20 cellular contexts compared by ENCODE assay signal in the genomic region with DNA sequence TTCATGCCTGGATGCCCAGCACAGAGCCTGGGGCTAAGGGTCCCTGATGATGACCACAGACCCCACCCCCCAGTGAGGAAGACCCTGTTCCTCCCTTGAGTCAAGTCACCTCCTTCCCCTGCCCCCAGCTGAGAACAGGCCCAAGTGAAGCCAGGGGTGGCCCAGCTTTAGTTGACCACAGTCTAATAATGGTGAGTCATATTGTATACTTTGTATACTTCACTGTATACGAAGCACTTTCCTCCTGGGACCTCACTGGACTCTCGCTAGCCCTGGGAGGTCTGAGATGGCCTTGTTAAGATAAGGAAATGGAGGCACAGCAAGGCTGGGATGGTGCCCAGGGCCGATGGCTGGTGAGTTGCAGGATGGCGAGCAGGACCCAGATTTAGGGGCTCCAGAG. TPM values are rescaled to one million over a fixed set of nuclear protein-coding genes. Genes with fewer than 3 reads are reported as not detected.
DNase-seq lines count a peak whose midpoint lies in the region; ATAC-seq, FAIRE-seq and TF ChIP-seq lines count a peak whose summit lies in the region.
"Had no signal": no experiment of that assay in that cellular context is flagged by ENCODE, and none has a peak within 500 bp of the region (broad histone marks: within the 10 kb centered on the region; RNA-seq: fewer than 3 reads in every experiment).

No MANE protein-coding gene starts in this region.

- H2BK12ac ChIP-seq in neuronal stem cell (ENCODE audit: low read length), result no peak overlapping the region

- peaks cover 53% of the 10 kb centered on the region for H3K27me3 ChIP-seq in NT2/D1 (ENCODE audit: insufficient read depth, insufficient read length)
- H3K27me3 ChIP-seq in GM12878 (replicated peaks in 1 of 2; ENCODE audit: control insufficient read depth in 2 of 2, insufficient read depth in 2 of 2, low read length in 1 of 2), result peaks cover 0 to 7% of the 10 kb centered on the region in 2 experiments; a peak in 3 of 4 replicates
- peaks cover 7 to 39% (median 17%) of the 10 kb centered on the region in 3 experiments for H3K27me3 ChIP-seq in neuronal stem cell (ENCODE audit: control insufficient read depth in 3 of 3, insufficient read depth in 3 of 3, low read depth in 1 of 3, low read length in 3 of 3)
- H3K27me3 ChIP-seq in HepG2 (ENCODE audit: control insufficient read depth in 1 of 2, insufficient read depth in 2 of 2, low read length in 2 of 2), result peaks cover 7 to 26% of the 10 kb centered on the region in 2 experiments; a peak in 4 of 5 replicates
- H3K27me3 ChIP-seq in WERI-Rb-1 (ENCODE audit: insufficient read depth, low read depth, severe bottlenecking), result peaks cover 4% of the 10 kb centered on the region

- SMC1A ChIA-PET in GM12878 (lab: Charles Lee; ENCODE audit: uncharacterized antibody, unreplicated experiment), result no interaction called here

- 12% methylated on average over 4 of the region's 4 CpGs for WGBS in GM12878 (ENCODE audit: insufficient coverage, insufficient replicate concordance, low lambda C conversion rate, missing lambda C conversion rate)
- WGBS in neuronal stem cell (ENCODE audit: extremely low coverage in 2 of 2, insufficient read length in 2 of 2, insufficient replicate concordance in 1 of 2), 2 donors, result no CpG with 5 or more reads among the region's 4 CpGs
- WGBS in HepG2 (ENCODE audit: low lambda C conversion rate), result 55% methylated on average over 4 of the region's 4 CpGs

- H2AFZ ChIP-seq in GM12878 (ENCODE audit: control insufficient read depth, low read depth, low read length) (no peak overlapping the region), neuronal stem cell (ENCODE audit: low read length) (no peak overlapping the region), HepG2 (ENCODE audit: low read length) (no peak overlapping the region)

- no peak for FAIRE-seq in GM12878 (lab: Jason Lieb, UNC)
- no peak for FAIRE-seq in HepG2 (lab: Jason Lieb, UNC)
- FAIRE-seq: D721Med, HTR-8/SVneo had no signal

- DNase-seq in EL (peak; percentile 40), NT2/D1 (ENCODE audit: low read depth, low spot score) (no peak), GM12878 (ENCODE audit: low read depth, low spot score) (no peak), neuronal stem cell (ENCODE audit: low spot score) (no peak), HepG2 (ENCODE audit: low spot score) (no peak), DMS 273 (lab: John Stamatoyannopoulos, UW; ENCODE audit: unreplicated experiment) (no peak), globus pallidus (ENCODE audit: low spot score) (no peak), WERI-Rb-1 (no peak)
- DNase-seq: BE2C; CD8-positive, alpha-beta memory T cell; DND-41; H7; NCI-H187 treated with DMSO at 0.1 percent for 48 hours; NCI-H446; NK-92 treated with Interleukin-12 subunit alpha and Interleukin-12 subunit beta, amount 100 ng/mL, for 24 hours; OCI-M1; T-cell had no signal

- no peaks in the 10 kb centered on the region for H4K20me1 ChIP-seq in GM12878 (ENCODE audit: control insufficient read depth, insufficient read depth)
- peaks cover 28% of the 10 kb centered on the region; the same call in 1 of the 2 replicates for H4K20me1 ChIP-seq in HepG2 (ENCODE audit: insufficient read depth, low read length)

- TF ChIP-seq RAD21 in GM12878 (IDR thresholded peaks at IDR 0.05; ENCODE audit: insufficient read depth, low read depth, low read length), result no peak
- no peak for TF ChIP-seq RAD21 in HepG2 (CRISPR knock-in tag; IDR thresholded peaks at IDR 0.05)

- no peak overlapping the region for H4K8ac ChIP-seq in neuronal stem cell (ENCODE audit: low read depth, low read length)

- H2BK5ac ChIP-seq in neuronal stem cell (ENCODE audit: low read length), result peak overlapping the region; percentile 66

- CTCF ChIA-PET in GM12878 (lab: Yijun Ruan, JAX) (no interaction called here), HepG2 (lab: Yijun Ruan, JAX; ENCODE audit: low intra/inter-chr PET ratio, low total read pairs) (no interaction called here)

- H3K23ac ChIP-seq in neuronal stem cell (ENCODE audit: low read depth, low read length, poor library complexity), result no peak overlapping the region

- TF ChIP-seq POLR2A in GM12878 (IDR thresholded peaks at IDR 0.05; ENCODE audit: low read depth, low read length) (no peak), HepG2 (IDR thresholded peaks at IDR 0.05; ENCODE audit: insufficient read depth in 1 of 2, low read depth in 2 of 2, low read length in 2 of 2) (no peak)

- H3K79me1 ChIP-seq in neuronal stem cell (ENCODE audit: low read depth, low read length), result no peaks in the 10 kb centered on the region

- no peak overlapping the region for H3K4me3 ChIP-seq in NT2/D1 (ENCODE audit: insufficient read length, low read depth)
- no peak overlapping the region for H3K4me3 ChIP-seq in GM12878
- H3K4me3 ChIP-seq in neuronal stem cell (ENCODE audit: low read length in 2 of 2), result no peak overlapping the region
- no peak overlapping the region for H3K4me3 ChIP-seq in HepG2 (replicated peaks in 1 of 3; ENCODE audit: insufficient read depth in 1 of 3, low read depth in 2 of 3, low read length in 3 of 3)
- no peak overlapping the region for H3K4me3 ChIP-seq in WERI-Rb-1 (ENCODE audit: low read depth, low read length)

- no peak overlapping the region for H3K27ac ChIP-seq in GM12878 (ENCODE audit: control insufficient read depth, insufficient read depth)
- no peak overlapping the region for H3K27ac ChIP-seq in neuronal stem cell (replicated peaks; ENCODE audit: low read length)
- H3K27ac ChIP-seq in HepG2 (ENCODE audit: extremely low read length, insufficient read depth, low read length), result no peak overlapping the region
- H3K27ac ChIP-seq in WERI-Rb-1, result no peak overlapping the region
- H3K27ac ChIP-seq: HL-60 had no signal

- TF ChIP-seq CTCF in GM12878 (IDR thresholded peaks at IDR 0.05 in 2 of 3, conservative IDR thresholded peaks at IDR 0.05 in 1 of 3; ENCODE audit: control insufficient read depth in 2 of 3, extremely low read depth in 1 of 3, insufficient read depth in 1 of 3, low read depth in 3 of 3, low read length in 3 of 3) (no peak), HepG2 (CRISPR knock-in tag; IDR thresholded peaks at IDR 0.05) (no peak), WERI-Rb-1 (IDR thresholded peaks at IDR 0.05; ENCODE audit: low read depth, low read length) (no peak)

- H4K91ac ChIP-seq in neuronal stem cell (ENCODE audit: low read depth, low read length, poor library complexity), result peak overlapping the region; percentile 92

- no peak overlapping the region for H3K4ac ChIP-seq in neuronal stem cell (ENCODE audit: low read length)

- H2BK15ac ChIP-seq in neuronal stem cell (ENCODE audit: low read length), result peak overlapping the region; percentile 59

- H3K9me3 ChIP-seq in NT2/D1 (ENCODE audit: insufficient read depth, low read length) (no peaks in the 10 kb centered on the region), GM12878 (replicated peaks; ENCODE audit: control insufficient read depth, insufficient read depth, low read length) (no peaks in the 10 kb centered on the region), neuronal stem cell (replicated peaks in 1 of 2; ENCODE audit: control insufficient read depth in 2 of 2, insufficient read depth in 1 of 2, low read depth in 1 of 2, low read length in 2 of 2) (no peaks in the 10 kb centered on the region), HepG2 (ENCODE audit: low read length) (no peaks in the 10 kb centered on the region), WERI-Rb-1 (ENCODE audit: severe bottlenecking) (no peaks in the 10 kb centered on the region)
- H3K9me3 ChIP-seq: BE2C had no signal

- POLR2A ChIA-PET in GM12878 (lab: Charles Lee), result no interaction called here
- POLR2A ChIA-PET in HepG2 (lab: Yijun Ruan, JAX), result no interaction called here

- no peak overlapping the region for H3K14ac ChIP-seq in neuronal stem cell (ENCODE audit: low read length)

- H3K79me2 ChIP-seq in GM12878 (ENCODE audit: control insufficient read depth, insufficient read depth, low read length) (no peaks in the 10 kb centered on the region), HepG2 (ENCODE audit: insufficient read depth, low read length) (no peaks in the 10 kb centered on the region)

- intact Hi-C loops in GM12878 (cut with micrococcal nuclease; ENCODE audit: unreplicated experiment), result no loop called here
- intact Hi-C loops in HepG2 (cut with micrococcal nuclease; ENCODE audit: unreplicated experiment), result no loop called here

- TF ChIP-seq EP300 in GM12878 (IDR thresholded peaks at IDR 0.05; ENCODE audit: borderline replicate concordance in 1 of 2, control insufficient read depth in 1 of 2, low read depth in 2 of 2, low read length in 2 of 2) (no peak), HepG2 (IDR thresholded peaks at IDR 0.05; ENCODE audit: low read depth in 2 of 2, low read length in 2 of 2) (no peak), HepG2 (CRISPR knock-in tag; IDR thresholded peaks at IDR 0.05; ENCODE audit: borderline replicate concordance) (no peak)

- no peaks in the 10 kb centered on the region for H3K36me3 ChIP-seq in NT2/D1 (ENCODE audit: insufficient read depth, insufficient read length, low read length)
- no peaks in the 10 kb centered on the region for H3K36me3 ChIP-seq in GM12878 (ENCODE audit: control insufficient read depth in 2 of 2, insufficient read depth in 2 of 2, low read length in 1 of 2)
- H3K36me3 ChIP-seq in neuronal stem cell (replicated peaks in 1 of 2; ENCODE audit: control insufficient read depth in 2 of 2, insufficient read depth in 2 of 2, low read length in 2 of 2), result no peaks in the 10 kb centered on the region
- H3K36me3 ChIP-seq in HepG2 (replicated peaks in 1 of 2; ENCODE audit: control insufficient read depth in 1 of 2, insufficient read depth in 2 of 2, low read length in 2 of 2), result no peaks in the 10 kb centered on the region
- H3K36me3 ChIP-seq in WERI-Rb-1, result no peaks in the 10 kb centered on the region
- H3K36me3 ChIP-seq: BE2C had no signal

- ATAC-seq in GM12878 (peak; percentile 29; the same call in 1 of the 3 replicates), HepG2 (no peak)
- ATAC-seq: T-cell had no signal

- H2AK5ac ChIP-seq in neuronal stem cell (ENCODE audit: low read depth, low read length), result peak overlapping the region; percentile 95

- no TSS peak for BruUV-seq in GM12878 (replicated peaks; lab: Mats Ljungman, UMichigan)
- BruUV-seq in HepG2 (replicated peaks; lab: Mats Ljungman, UMichigan), result no TSS peak

- peak overlapping the region; percentile 47 for H2BK120ac ChIP-seq in neuronal stem cell (ENCODE audit: low read depth, low read length)

- H3K4me2 ChIP-seq in GM12878 (ENCODE audit: control insufficient read depth, insufficient read depth), result no peak overlapping the region
- no peak overlapping the region for H3K4me2 ChIP-seq in neuronal stem cell (ENCODE audit: insufficient read depth, low read length, poor library complexity, severe bottlenecking)
- H3K4me2 ChIP-seq in HepG2 (ENCODE audit: low read depth, low read length), result no peak overlapping the region

- peak overlapping the region; percentile 38 for H3K18ac ChIP-seq in neuronal stem cell (ENCODE audit: low read length)

- in situ Hi-C loops in GM12878 (cut with MboI) (no loop called here), HepG2 (cut with HindIII; ENCODE audit: extremely low pct_ligation_motif_present, low pct_unique_long_range_greater_than_20kb) (no loop called here)

- peak overlapping the region; percentile 47 for H3K9ac ChIP-seq in NT2/D1 (ENCODE audit: insufficient read length, low read depth)
- no peak overlapping the region for H3K9ac ChIP-seq in GM12878 (ENCODE audit: control insufficient read depth, insufficient read depth, low read length)
- peak overlapping the region; percentile 21 for H3K9ac ChIP-seq in neuronal stem cell (ENCODE audit: low read depth, low read length, poor library complexity)
- no peak overlapping the region for H3K9ac ChIP-seq in HepG2 (ENCODE audit: insufficient read depth, low read depth, low read length)

- peaks cover 31% of the 10 kb centered on the region for H3K4me1 ChIP-seq in NT2/D1 (ENCODE audit: insufficient read depth, insufficient read length)
- H3K4me1 ChIP-seq in GM12878 (ENCODE audit: control insufficient read depth, insufficient read depth, low read length), result no peaks in the 10 kb centered on the region
- H3K4me1 ChIP-seq in neuronal stem cell (ENCODE audit: control insufficient read depth in 2 of 2, insufficient read depth in 1 of 2, low read depth in 1 of 2, low read length in 2 of 2), result peaks cover 36 to 55% of the 10 kb centered on the region in 2 donors
- H3K4me1 ChIP-seq in HepG2 (ENCODE audit: insufficient read depth, low read length), result peaks cover 6% of the 10 kb centered on the region; the same call in 1 of the 2 replicates
- H3K4me1 ChIP-seq: BE2C had no signal

- RAD21 ChIA-PET in GM12878 (lab: Charles Lee; ENCODE audit: unreplicated experiment), result no interaction called here

RNA-seq across cellular contexts. Expression of a gene that starts 3.7 kb away (rescaled TPM):
- not detected in 2 replicates for total RNA-seq in GM12878 (2013; cell fraction: nucleolus; rRNA removed)
- total RNA-seq in GM12878 (2014; rRNA removed) (not detected in 2 replicates), GM12878 (2014; rRNA removed; fragmentation: Illumina TruSeq; extraction: Trizol) (not detected in 2 replicates), GM12878 (2021) (not detected in 2 replicates), HepG2 (2016; rRNA removed; fragmentation: Illumina TruSeq; extraction: Trizol) (0.02 TPM in 1 of 2 replicates, not detected in the other)
- not detected for polyA plus RNA-seq in GM12878 (2011; ENCODE audit: low read depth)
- polyA plus RNA-seq in GM12878 (2011; rRNA removed) (not detected in 2 replicates), GM12878 (2014; fragmentation: Illumina TruSeq; extraction: Trizol) (not detected in 2 replicates), GM12878 (2014; fragmentation: Nextera tagmentation; extraction: Ambion mirVana) (not detected), GM12878 (2014; rRNA removed) (not detected in 2 replicates), GM12878 (2016; fragmentation: Nextera tagmentation; extraction: Ambion mirVana) (under 1 TPM; 0.10 to 0.12 TPM), HepG2 (2011; rRNA removed) (0.08 TPM in 2 replicates)
- polyA plus RNA-seq in GM12878 (2011; cell fraction: cytosol; rRNA removed), result not detected in 2 replicates
- not detected in 2 replicates for polyA plus RNA-seq in GM12878 (2011; cell fraction: nucleus; rRNA removed)
- polyA plus RNA-seq in GM12878 (2012), result 0.08 and 0.09 TPM in 2 replicates
- not detected in 2 replicates for polyA minus RNA-seq in GM12878 (2011; rRNA and poly(A)+ RNA removed)
- not detected in 2 replicates for polyA minus RNA-seq in GM12878 (2011; cell fraction: cytosol; rRNA and poly(A)+ RNA removed)
- polyA minus RNA-seq in GM12878 (2011; cell fraction: nucleus; rRNA and poly(A)+ RNA removed), result not detected in 2 replicates
- 0.88 TPM for polyA plus RNA-seq in neuronal stem cell (2013, experiment 1 of 2)
- polyA plus RNA-seq in neuronal stem cell (2013, experiment 2 of 2), result 0.94 TPM
- not detected in 2 replicates for total RNA-seq in HepG2 (2016; cell fraction: cytosol; rRNA removed; fragmentation: Illumina TruSeq; extraction: Trizol; ENCODE audit: low read depth)
- total RNA-seq in HepG2 (2016; cell fraction: insoluble cytoplasmic fraction; rRNA removed; fragmentation: Illumina TruSeq; extraction: Trizol), result not detected in 2 replicates
- total RNA-seq in HepG2 (2016; cell fraction: membrane; rRNA removed; fragmentation: Illumina TruSeq; extraction: Trizol), result not detected in 2 replicates
- 0.09 TPM in 1 of 2 replicates, not detected in the other for total RNA-seq in HepG2 (2016; cell fraction: nucleus; rRNA removed; fragmentation: Illumina TruSeq; extraction: Trizol)
- polyA plus RNA-seq in HepG2 (2011; cell fraction: cytosol; rRNA removed), result 0.03 TPM in 2 replicates
- polyA plus RNA-seq in HepG2 (2011; cell fraction: nucleus; rRNA removed), result 0.06 and 0.10 TPM in 2 replicates
- 0.28 and 0.32 TPM in 2 replicates for polyA plus RNA-seq in HepG2 (2012)
- not detected in 2 replicates for polyA plus RNA-seq in HepG2 (2016; cell fraction: cytosol; fragmentation: Illumina TruSeq; extraction: Trizol; ENCODE audit: low read depth)
- polyA plus RNA-seq in HepG2 (2016; cell fraction: insoluble cytoplasmic fraction; fragmentation: Illumina TruSeq; extraction: Trizol; ENCODE audit: low read depth), result 0.10 TPM in 1 of 2 replicates, not detected in the other
- not detected in 2 replicates for polyA plus RNA-seq in HepG2 (2016; cell fraction: membrane; fragmentation: Illumina TruSeq; extraction: Trizol; ENCODE audit: low read depth)
- polyA plus RNA-seq in HepG2 (2016; cell fraction: nucleus; fragmentation: Illumina TruSeq; extraction: Trizol; ENCODE audit: insufficient read depth, low read depth), result not detected in 2 replicates
- 0.07 and 0.22 TPM in 2 replicates for polyA minus RNA-seq in HepG2 (2011; rRNA and poly(A)+ RNA removed; ENCODE audit: low replicate concordance)
- 0.18 and 0.20 TPM in 2 replicates for polyA minus RNA-seq in HepG2 (2011; cell fraction: cytosol; rRNA and poly(A)+ RNA removed)
- polyA minus RNA-seq in HepG2 (2011; cell fraction: nucleus; rRNA and poly(A)+ RNA removed), result 0.39 TPM in 1 of 2 replicates, not detected in the other
- total RNA-seq: CD8-positive, alpha-beta memory T cell; T-cell had no signal
- polyA plus RNA-seq: CD8-positive, alpha-beta memory T cell had no signal

RNA-seq across cellular contexts. Expression of a gene that starts 45.8 kb away (rescaled TPM):
- 33.2 and 38.5 TPM in 2 replicates for total RNA-seq in GM12878 (2013; cell fraction: nucleolus; rRNA removed)
- 95.4 and 108 TPM in 2 replicates for total RNA-seq in GM12878 (2014; rRNA removed)
- 46.8 and 49.6 TPM in 2 replicates for total RNA-seq in GM12878 (2014; rRNA removed; fragmentation: Illumina TruSeq; extraction: Trizol)
- 95.0 and 96.9 TPM in 2 replicates for total RNA-seq in GM12878 (2021)
- polyA plus RNA-seq in GM12878 (2011; ENCODE audit: low read depth), result 58.7 TPM
- polyA plus RNA-seq in GM12878 (2011; rRNA removed), result 54.4 and 137 TPM in 2 replicates
- polyA plus RNA-seq in GM12878 (2011; cell fraction: cytosol; rRNA removed), result 184 and 238 TPM in 2 replicates
- polyA plus RNA-seq in GM12878 (2011; cell fraction: nucleus; rRNA removed), result 334 and 345 TPM in 2 replicates
- polyA plus RNA-seq in GM12878 (2012), result 91.8 and 114 TPM in 2 replicates
- polyA plus RNA-seq in GM12878 (2014; fragmentation: Illumina TruSeq; extraction: Trizol), result 47.3 and 70.4 TPM in 2 replicates
- 100 to 1,000 TPM; 125 to 225 TPM for polyA plus RNA-seq in GM12878 (2014; fragmentation: Nextera tagmentation; extraction: Ambion mirVana)
- 156 and 169 TPM in 2 replicates for polyA plus RNA-seq in GM12878 (2014; rRNA removed)
- 100 to 1,000 TPM; 165 to 174 TPM for polyA plus RNA-seq in GM12878 (2016; fragmentation: Nextera tagmentation; extraction: Ambion mirVana)
- polyA minus RNA-seq in GM12878 (2011; rRNA and poly(A)+ RNA removed), result 76.3 and 115 TPM in 2 replicates
- polyA minus RNA-seq in GM12878 (2011; cell fraction: cytosol; rRNA and poly(A)+ RNA removed), result 42.0 and 47.6 TPM in 2 replicates
- 33.0 and 52.4 TPM in 2 replicates for polyA minus RNA-seq in GM12878 (2011; cell fraction: nucleus; rRNA and poly(A)+ RNA removed)
- polyA plus RNA-seq in neuronal stem cell (2013, experiment 1 of 2), result 92.2 TPM
- 90.4 TPM for polyA plus RNA-seq in neuronal stem cell (2013, experiment 2 of 2)
- total RNA-seq in HepG2 (2016; rRNA removed; fragmentation: Illumina TruSeq; extraction: Trizol), result 58.8 and 78.7 TPM in 2 replicates
- total RNA-seq in HepG2 (2016; cell fraction: cytosol; rRNA removed; fragmentation: Illumina TruSeq; extraction: Trizol; ENCODE audit: low read depth), result 20.2 and 22.1 TPM in 2 replicates
- 63.7 and 75.6 TPM in 2 replicates for total RNA-seq in HepG2 (2016; cell fraction: insoluble cytoplasmic fraction; rRNA removed; fragmentation: Illumina TruSeq; extraction: Trizol)
- 29.1 and 30.2 TPM in 2 replicates for total RNA-seq in HepG2 (2016; cell fraction: membrane; rRNA removed; fragmentation: Illumina TruSeq; extraction: Trizol)
- total RNA-seq in HepG2 (2016; cell fraction: nucleus; rRNA removed; fragmentation: Illumina TruSeq; extraction: Trizol), result 37.3 and 37.7 TPM in 2 replicates
- polyA plus RNA-seq in HepG2 (2011; rRNA removed), result 130 TPM in 2 replicates
- polyA plus RNA-seq in HepG2 (2011; cell fraction: cytosol; rRNA removed), result 108 and 143 TPM in 2 replicates
- polyA plus RNA-seq in HepG2 (2011; cell fraction: nucleus; rRNA removed), result 193 and 235 TPM in 2 replicates
- 62.7 and 68.2 TPM in 2 replicates for polyA plus RNA-seq in HepG2 (2012)
- polyA plus RNA-seq in HepG2 (2016; cell fraction: cytosol; fragmentation: Illumina TruSeq; extraction: Trizol; ENCODE audit: low read depth), result 38.9 TPM in 2 replicates
- 103 and 127 TPM in 2 replicates for polyA plus RNA-seq in HepG2 (2016; cell fraction: insoluble cytoplasmic fraction; fragmentation: Illumina TruSeq; extraction: Trizol; ENCODE audit: low read depth)
- 42.5 and 43.1 TPM in 2 replicates for polyA plus RNA-seq in HepG2 (2016; cell fraction: membrane; fragmentation: Illumina TruSeq; extraction: Trizol; ENCODE audit: low read depth)
- polyA plus RNA-seq in HepG2 (2016; cell fraction: nucleus; fragmentation: Illumina TruSeq; extraction: Trizol; ENCODE audit: insufficient read depth, low read depth), result 108 and 115 TPM in 2 replicates
- polyA minus RNA-seq in HepG2 (2011; rRNA and poly(A)+ RNA removed; ENCODE audit: low replicate concordance), result 120 and 135 TPM in 2 replicates
- 51.3 and 59.5 TPM in 2 replicates for polyA minus RNA-seq in HepG2 (2011; cell fraction: cytosol; rRNA and poly(A)+ RNA removed)
- polyA minus RNA-seq in HepG2 (2011; cell fraction: nucleus; rRNA and poly(A)+ RNA removed), result 31.7 and 32.2 TPM in 2 replicates

RNA-seq across cellular contexts. Expression of a gene that starts 57.6 kb away (rescaled TPM):
- 20.3 and 30.9 TPM in 2 replicates for total RNA-seq in GM12878 (2013; cell fraction: nucleolus; rRNA removed)
- total RNA-seq in GM12878 (2014; rRNA removed), result 1,046 and 1,202 TPM in 2 replicates
- 428 and 448 TPM in 2 replicates for total RNA-seq in GM12878 (2014; rRNA removed; fragmentation: Illumina TruSeq; extraction: Trizol)
- 588 and 613 TPM in 2 replicates for total RNA-seq in GM12878 (2021)
- polyA plus RNA-seq in GM12878 (2011; ENCODE audit: low read depth), result 551 TPM
- polyA plus RNA-seq in GM12878 (2011; rRNA removed), result 140 and 329 TPM in 2 replicates
- 1,152 and 1,390 TPM in 2 replicates for polyA plus RNA-seq in GM12878 (2011; cell fraction: cytosol; rRNA removed)
- 726 and 995 TPM in 2 replicates for polyA plus RNA-seq in GM12878 (2011; cell fraction: nucleus; rRNA removed)
- polyA plus RNA-seq in GM12878 (2012), result 567 and 657 TPM in 2 replicates
- polyA plus RNA-seq in GM12878 (2014; fragmentation: Illumina TruSeq; extraction: Trizol), result 35.8 and 243 TPM in 2 replicates
- polyA plus RNA-seq in GM12878 (2014; fragmentation: Nextera tagmentation; extraction: Ambion mirVana), result 100 to 1,000 TPM; 387 to 457 TPM
- polyA plus RNA-seq in GM12878 (2014; rRNA removed), result 1,451 and 1,476 TPM in 2 replicates
- polyA plus RNA-seq in GM12878 (2016; fragmentation: Nextera tagmentation; extraction: Ambion mirVana), result 100 to 1,000 TPM; 792 to 857 TPM
- polyA minus RNA-seq in GM12878 (2011; rRNA and poly(A)+ RNA removed), result 159 and 366 TPM in 2 replicates
- 228 and 251 TPM in 2 replicates for polyA minus RNA-seq in GM12878 (2011; cell fraction: cytosol; rRNA and poly(A)+ RNA removed)
- 109 and 119 TPM in 2 replicates for polyA minus RNA-seq in GM12878 (2011; cell fraction: nucleus; rRNA and poly(A)+ RNA removed)
- polyA plus RNA-seq in neuronal stem cell (2013, experiment 1 of 2), result 465 TPM
- 460 TPM for polyA plus RNA-seq in neuronal stem cell (2013, experiment 2 of 2)
- 393 and 406 TPM in 2 replicates for total RNA-seq in HepG2 (2016; rRNA removed; fragmentation: Illumina TruSeq; extraction: Trizol)
- total RNA-seq in HepG2 (2016; cell fraction: cytosol; rRNA removed; fragmentation: Illumina TruSeq; extraction: Trizol; ENCODE audit: low read depth), result 208 and 256 TPM in 2 replicates
- total RNA-seq in HepG2 (2016; cell fraction: insoluble cytoplasmic fraction; rRNA removed; fragmentation: Illumina TruSeq; extraction: Trizol), result 417 and 435 TPM in 2 replicates
- total RNA-seq in HepG2 (2016; cell fraction: membrane; rRNA removed; fragmentation: Illumina TruSeq; extraction: Trizol), result 247 and 301 TPM in 2 replicates
- 164 and 188 TPM in 2 replicates for total RNA-seq in HepG2 (2016; cell fraction: nucleus; rRNA removed; fragmentation: Illumina TruSeq; extraction: Trizol)
- 202 and 217 TPM in 2 replicates for polyA plus RNA-seq in HepG2 (2011; rRNA removed)
- polyA plus RNA-seq in HepG2 (2011; cell fraction: cytosol; rRNA removed), result 241 and 483 TPM in 2 replicates
- polyA plus RNA-seq in HepG2 (2011; cell fraction: nucleus; rRNA removed), result 200 and 266 TPM in 2 replicates
- 160 and 192 TPM in 2 replicates for polyA plus RNA-seq in HepG2 (2012)
- 231 and 257 TPM in 2 replicates for polyA plus RNA-seq in HepG2 (2016; cell fraction: cytosol; fragmentation: Illumina TruSeq; extraction: Trizol; ENCODE audit: low read depth)
- polyA plus RNA-seq in HepG2 (2016; cell fraction: insoluble cytoplasmic fraction; fragmentation: Illumina TruSeq; extraction: Trizol; ENCODE audit: low read depth), result 441 and 468 TPM in 2 replicates
- 285 and 298 TPM in 2 replicates for polyA plus RNA-seq in HepG2 (2016; cell fraction: membrane; fragmentation: Illumina TruSeq; extraction: Trizol; ENCODE audit: low read depth)
- 310 TPM in 2 replicates for polyA plus RNA-seq in HepG2 (2016; cell fraction: nucleus; fragmentation: Illumina TruSeq; extraction: Trizol; ENCODE audit: insufficient read depth, low read depth)
- 341 and 520 TPM in 2 replicates for polyA minus RNA-seq in HepG2 (2011; rRNA and poly(A)+ RNA removed; ENCODE audit: low replicate concordance)
- polyA minus RNA-seq in HepG2 (2011; cell fraction: cytosol; rRNA and poly(A)+ RNA removed), result 121 and 141 TPM in 2 replicates
- 24.2 and 29.4 TPM in 2 replicates for polyA minus RNA-seq in HepG2 (2011; cell fraction: nucleus; rRNA and poly(A)+ RNA removed)

Comparison
In these comparisons a context has a peak if more than half of its experiments do, and no peak if none do; other contexts are left out.
1. H3K9ac ChIP-seq: peak in NT2/D1 (single experiment) and neuronal stem cell (single experiment); none in GM12878 (single experiment) and HepG2 (single experiment).